Comparison of ENCODE assay signal across 2 cellular contexts in genomic region chr12:122979908-122980191, GRCh38.
TF ChIP-seq lines count a peak whose summit lies in the region.

No MANE protein-coding gene starts in this region.

TF ChIP-seq in HEK293, 187 proteins besides CTCF, POLR2A, EP300 and RAD21:
- TF ChIP-seq SALL2 (tag by site-specific recombination; IDR thresholded peaks at IDR 0.05; ENCODE audit: borderline replicate concordance) = no peak
- no peak for TF ChIP-seq GLIS1 (tag by site-specific recombination; IDR thresholded peaks at IDR 0.05)
- TF ChIP-seq ZNF433 (tag by site-specific recombination; IDR thresholded peaks at IDR 0.05; ENCODE audit: low read depth) = no peak
- TF ChIP-seq, protein P1, sequence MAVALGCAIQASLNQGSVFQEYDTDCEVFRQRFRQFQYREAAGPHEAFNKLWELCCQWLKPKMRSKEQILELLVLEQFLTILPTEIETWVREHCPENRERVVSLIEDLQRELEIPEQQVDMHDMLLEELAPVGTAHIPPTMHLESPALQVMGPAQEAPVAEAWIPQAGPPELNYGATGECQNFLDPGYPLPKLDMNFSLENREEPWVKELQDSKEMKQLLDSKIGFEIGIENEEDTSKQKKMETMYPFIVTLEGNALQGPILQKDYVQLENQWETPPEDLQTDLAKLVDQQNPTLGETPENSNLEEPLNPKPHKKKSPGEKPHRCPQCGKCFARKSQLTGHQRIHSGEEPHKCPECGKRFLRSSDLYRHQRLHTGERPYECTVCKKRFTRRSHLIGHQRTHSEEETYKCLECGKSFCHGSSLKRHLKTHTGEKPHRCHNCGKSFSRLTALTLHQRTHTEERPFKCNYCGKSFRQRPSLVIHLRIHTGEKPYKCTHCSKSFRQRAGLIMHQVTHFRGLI (tag by site-specific recombination; IDR thresholded peaks at IDR 0.05) = no peak
- no peak for TF ChIP-seq ZNF266 (tag by site-specific recombination; IDR thresholded peaks at IDR 0.05; ENCODE audit: low read depth)
- no peak for TF ChIP-seq REPIN1 (tag by site-specific recombination; IDR thresholded peaks at IDR 0.05; ENCODE audit: low read depth)
- no peak for TF ChIP-seq ZNF510 (tag by site-specific recombination; IDR thresholded peaks at IDR 0.05; ENCODE audit: insufficient replicate concordance)
- TF ChIP-seq KLF10 (tag by site-specific recombination; IDR thresholded peaks at IDR 0.05) = no peak
- no peak for TF ChIP-seq HOXD13 (CRISPR knock-in tag; IDR thresholded peaks at IDR 0.05; ENCODE audit: borderline replicate concordance)
- no peak for TF ChIP-seq ZNF48 (tag by site-specific recombination; IDR thresholded peaks at IDR 0.05)
- TF ChIP-seq RBAK (tag by site-specific recombination; IDR thresholded peaks at IDR 0.05) = no peak
- TF ChIP-seq, protein P2, sequence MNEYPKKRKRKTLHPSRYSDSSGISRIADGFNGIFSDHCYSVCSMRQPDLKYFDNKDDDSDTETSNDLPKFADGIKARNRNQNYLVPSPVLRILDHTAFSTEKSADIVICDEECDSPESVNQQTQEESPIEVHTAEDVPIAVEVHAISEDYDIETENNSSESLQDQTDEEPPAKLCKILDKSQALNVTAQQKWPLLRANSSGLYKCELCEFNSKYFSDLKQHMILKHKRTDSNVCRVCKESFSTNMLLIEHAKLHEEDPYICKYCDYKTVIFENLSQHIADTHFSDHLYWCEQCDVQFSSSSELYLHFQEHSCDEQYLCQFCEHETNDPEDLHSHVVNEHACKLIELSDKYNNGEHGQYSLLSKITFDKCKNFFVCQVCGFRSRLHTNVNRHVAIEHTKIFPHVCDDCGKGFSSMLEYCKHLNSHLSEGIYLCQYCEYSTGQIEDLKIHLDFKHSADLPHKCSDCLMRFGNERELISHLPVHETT (tag by site-specific recombination; IDR thresholded peaks at IDR 0.05) = no peak
- no peak for TF ChIP-seq ZBTB20 (tag by site-specific recombination; IDR thresholded peaks at IDR 0.05)
- no peak for TF ChIP-seq ZNF132 (tag by site-specific recombination; IDR thresholded peaks at IDR 0.05; ENCODE audit: borderline replicate concordance)
- no peak for TF ChIP-seq ZNF155 (tag by site-specific recombination; IDR thresholded peaks at IDR 0.05)
- TF ChIP-seq, protein P3, sequence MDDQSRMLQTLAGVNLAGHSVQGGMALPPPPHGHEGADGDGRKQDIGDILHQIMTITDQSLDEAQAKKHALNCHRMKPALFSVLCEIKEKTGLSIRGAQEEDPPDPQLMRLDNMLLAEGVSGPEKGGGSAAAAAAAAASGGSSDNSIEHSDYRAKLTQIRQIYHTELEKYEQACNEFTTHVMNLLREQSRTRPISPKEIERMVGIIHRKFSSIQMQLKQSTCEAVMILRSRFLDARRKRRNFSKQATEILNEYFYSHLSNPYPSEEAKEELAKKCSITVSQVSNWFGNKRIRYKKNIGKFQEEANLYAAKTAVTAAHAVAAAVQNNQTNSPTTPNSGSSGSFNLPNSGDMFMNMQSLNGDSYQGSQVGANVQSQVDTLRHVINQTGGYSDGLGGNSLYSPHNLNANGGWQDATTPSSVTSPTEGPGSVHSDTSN (CRISPR knock-in tag; IDR thresholded peaks at IDR 0.05) = no peak
- no peak for TF ChIP-seq ZFP37 (tag by site-specific recombination; IDR thresholded peaks at IDR 0.05)

TF ChIP-seq in GM12878, 131 proteins besides CTCF, POLR2A, EP300 and RAD21:
- TF ChIP-seq MXI1 (IDR thresholded peaks at IDR 0.05; ENCODE audit: low read depth, low read length) = 0 out of 2 replicates have a peak, but pooled peaks have one; percentile 11
- TF ChIP-seq, protein P4, sequence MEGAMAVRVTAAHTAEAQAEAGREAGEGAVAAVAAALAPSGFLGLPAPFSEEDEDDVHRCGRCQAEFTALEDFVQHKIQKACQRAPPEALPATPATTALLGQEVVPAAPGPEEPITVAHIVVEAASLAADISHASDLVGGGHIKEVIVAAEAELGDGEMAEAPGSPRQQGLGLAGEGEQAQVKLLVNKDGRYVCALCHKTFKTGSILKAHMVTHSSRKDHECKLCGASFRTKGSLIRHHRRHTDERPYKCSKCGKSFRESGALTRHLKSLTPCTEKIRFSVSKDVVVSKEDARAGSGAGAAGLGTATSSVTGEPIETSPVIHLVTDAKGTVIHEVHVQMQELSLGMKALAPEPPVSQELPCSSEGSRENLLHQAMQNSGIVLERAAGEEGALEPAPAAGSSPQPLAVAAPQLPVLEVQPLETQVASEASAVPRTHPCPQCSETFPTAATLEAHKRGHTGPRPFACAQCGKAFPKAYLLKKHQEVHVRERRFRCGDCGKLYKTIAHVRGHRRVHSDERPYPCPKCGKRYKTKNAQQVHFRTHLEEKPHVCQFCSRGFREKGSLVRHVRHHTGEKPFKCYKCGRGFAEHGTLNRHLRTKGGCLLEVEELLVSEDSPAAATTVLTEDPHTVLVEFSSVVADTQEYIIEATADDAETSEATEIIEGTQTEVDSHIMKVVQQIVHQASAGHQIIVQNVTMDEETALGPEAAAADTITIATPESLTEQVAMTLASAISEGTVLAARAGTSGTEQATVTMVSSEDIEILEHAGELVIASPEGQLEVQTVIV (IDR thresholded peaks at IDR 0.05; ENCODE audit: borderline replicate concordance, partially characterized antibody) = no peak
